ENCODE assay signal across 1 cellular context in the genomic region with DNA sequence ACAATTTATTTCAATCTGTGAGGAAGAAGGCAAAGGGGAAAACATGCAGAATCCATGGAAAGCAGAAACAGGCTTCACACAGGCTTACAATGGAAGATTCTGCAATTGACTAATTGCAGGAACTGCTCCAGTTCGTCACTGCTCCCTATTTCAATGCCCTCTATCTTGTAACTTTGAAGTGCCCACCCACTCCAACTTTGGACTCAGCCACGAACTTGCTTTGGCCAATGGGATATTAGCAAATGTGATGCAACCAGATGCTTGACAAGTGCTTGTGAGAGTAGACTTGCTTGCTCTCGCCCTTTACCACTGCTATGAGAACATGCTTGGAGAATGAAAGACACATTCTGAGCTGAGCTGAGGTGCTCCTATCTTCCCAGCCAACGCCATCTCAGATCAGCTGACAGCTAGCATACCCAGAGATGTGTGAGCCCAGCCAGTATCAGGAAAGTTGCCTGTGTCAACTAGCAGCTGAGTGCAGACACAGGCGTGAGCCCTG.
A peak's percentile ranks its signal among the peaks of the same experiment; 100 is the strongest.
TF ChIP-seq lines count a peak whose summit lies in the region.

No MANE protein-coding gene starts in this region.

TF ChIP-seq in HEK293, 187 proteins besides CTCF, POLR2A, EP300 and RAD21 (continued from another document):
- TF ChIP-seq, protein P1, sequence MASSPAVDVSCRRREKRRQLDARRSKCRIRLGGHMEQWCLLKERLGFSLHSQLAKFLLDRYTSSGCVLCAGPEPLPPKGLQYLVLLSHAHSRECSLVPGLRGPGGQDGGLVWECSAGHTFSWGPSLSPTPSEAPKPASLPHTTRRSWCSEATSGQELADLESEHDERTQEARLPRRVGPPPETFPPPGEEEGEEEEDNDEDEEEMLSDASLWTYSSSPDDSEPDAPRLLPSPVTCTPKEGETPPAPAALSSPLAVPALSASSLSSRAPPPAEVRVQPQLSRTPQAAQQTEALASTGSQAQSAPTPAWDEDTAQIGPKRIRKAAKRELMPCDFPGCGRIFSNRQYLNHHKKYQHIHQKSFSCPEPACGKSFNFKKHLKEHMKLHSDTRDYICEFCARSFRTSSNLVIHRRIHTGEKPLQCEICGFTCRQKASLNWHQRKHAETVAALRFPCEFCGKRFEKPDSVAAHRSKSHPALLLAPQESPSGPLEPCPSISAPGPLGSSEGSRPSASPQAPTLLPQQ (tag by site-specific recombination; IDR thresholded peaks at IDR 0.05), result no peak
- TF ChIP-seq, protein P2, sequence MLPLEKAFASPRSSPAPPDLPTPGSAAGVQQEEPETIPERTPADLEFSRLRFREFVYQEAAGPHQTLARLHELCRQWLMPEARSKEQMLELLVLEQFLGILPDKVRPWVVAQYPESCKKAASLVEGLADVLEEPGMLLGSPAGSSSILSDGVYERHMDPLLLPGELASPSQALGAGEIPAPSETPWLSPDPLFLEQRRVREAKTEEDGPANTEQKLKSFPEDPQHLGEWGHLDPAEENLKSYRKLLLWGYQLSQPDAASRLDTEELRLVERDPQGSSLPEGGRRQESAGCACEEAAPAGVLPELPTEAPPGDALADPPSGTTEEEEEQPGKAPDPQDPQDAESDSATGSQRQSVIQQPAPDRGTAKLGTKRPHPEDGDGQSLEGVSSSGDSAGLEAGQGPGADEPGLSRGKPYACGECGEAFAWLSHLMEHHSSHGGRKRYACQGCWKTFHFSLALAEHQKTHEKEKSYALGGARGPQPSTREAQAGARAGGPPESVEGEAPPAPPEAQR (tag by site-specific recombination; IDR thresholded peaks at IDR 0.05), result no peak
- TF ChIP-seq ZBTB17 (tag by site-specific recombination; IDR thresholded peaks at IDR 0.05) (peak; percentile 90), GLIS1 (tag by site-specific recombination; IDR thresholded peaks at IDR 0.05) (no peak), ZFHX2 (tag by site-specific recombination; conservative IDR thresholded peaks at IDR 0.05) (no peak), ZBTB1 (tag by site-specific recombination; IDR thresholded peaks at IDR 0.05) (no peak)
- TF ChIP-seq, protein P3, sequence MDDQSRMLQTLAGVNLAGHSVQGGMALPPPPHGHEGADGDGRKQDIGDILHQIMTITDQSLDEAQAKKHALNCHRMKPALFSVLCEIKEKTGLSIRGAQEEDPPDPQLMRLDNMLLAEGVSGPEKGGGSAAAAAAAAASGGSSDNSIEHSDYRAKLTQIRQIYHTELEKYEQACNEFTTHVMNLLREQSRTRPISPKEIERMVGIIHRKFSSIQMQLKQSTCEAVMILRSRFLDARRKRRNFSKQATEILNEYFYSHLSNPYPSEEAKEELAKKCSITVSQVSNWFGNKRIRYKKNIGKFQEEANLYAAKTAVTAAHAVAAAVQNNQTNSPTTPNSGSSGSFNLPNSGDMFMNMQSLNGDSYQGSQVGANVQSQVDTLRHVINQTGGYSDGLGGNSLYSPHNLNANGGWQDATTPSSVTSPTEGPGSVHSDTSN (CRISPR knock-in tag; IDR thresholded peaks at IDR 0.05), result no peak
